ENCODE assay signal across 18 cellular contexts in genomic region chr1:241215203-241215602, GRCh38.
DNase-seq lines count a peak whose midpoint lies in the region; ATAC-seq and TF ChIP-seq lines count a peak whose summit lies in the region.
"Had no signal": no experiment of that assay in that cellular context is flagged by ENCODE, and none has a peak within 500 bp of the region (broad histone marks: within the 10 kb centered on the region; RNA-seq: fewer than 3 reads in every experiment).

No MANE protein-coding gene starts in this region.

- peaks cover 0 to 2% of the 10 kb centered on the region in 2 experiments; a peak in 1 of 4 replicates for H3K4me1 ChIP-seq in SK-N-SH (ENCODE audit: control insufficient read depth in 1 of 2, insufficient read depth in 2 of 2, low read depth in 1 of 2, low read length in 1 of 2)

- no peaks in the 10 kb centered on the region for H3K79me2 ChIP-seq in SK-N-SH (ENCODE audit: insufficient read depth)

- ATAC-seq in HG02970 (IDR thresholded peaks at IDR 0.05; ENCODE audit: low FRiP score, unreplicated experiment) = no peak
- ATAC-seq: GM12878, Panc1, SK-N-SH treated with all-trans-retinoic acid at 6 μM for 48 hours had no signal

- H3K36me3 Mint-ChIP-seq in osteocyte (ENCODE audit: unreplicated experiment) = peaks cover 4% of the 10 kb centered on the region
- no peaks in the 10 kb centered on the region for H3K36me3 Mint-ChIP-seq in activated naive CD4-positive, alpha-beta T cell treated with anti-CD3 and anti-CD28 coated beads, Interleukin-2, amount 10 ng/mL, durations not matched to agents 7 days and 5 days

- peak overlapping the region; percentile 43 for H3K27ac Mint-ChIP-seq in osteocyte (ENCODE audit: unreplicated experiment)
- no peak overlapping the region for H3K27ac Mint-ChIP-seq in activated naive CD4-positive, alpha-beta T cell treated with anti-CD3 and anti-CD28 coated beads, Interleukin-2, amount 10 ng/mL, durations not matched to agents 7 days and 5 days

- peak; percentile 17 for DNase-seq in HT1080 (ENCODE audit: low read depth)
- peak; percentile 10 to 29 for DNase-seq in foreskin fibroblast
- DNase-seq in osteocyte (ENCODE audit: extremely low spot score, unreplicated experiment) = no peak
- DNase-seq in activated naive CD4-positive, alpha-beta T cell treated with anti-CD3 and anti-CD28 coated beads, Interleukin-2, amount 10 ng/mL, durations not matched to agents 7 days and 5 days = no peak
- no peak for DNase-seq in MG63
- no peak for DNase-seq in SK-N-SH
- DNase-seq: DMS79 treated with DMSO at 0.1 percent for 48 hours, GDM1, NCI-H1417 treated with DMSO at 0.1 percent for 48 hours, NCI-H1930, NCI-H2171, NCI-H510A, SHP77 had no signal

- H3K4me3 Mint-ChIP-seq in osteocyte (ENCODE audit: unreplicated experiment) = no peak overlapping the region
- H3K4me3 Mint-ChIP-seq in activated naive CD4-positive, alpha-beta T cell treated with anti-CD3 and anti-CD28 coated beads, Interleukin-2, amount 10 ng/mL, durations not matched to agents 7 days and 5 days = no peak overlapping the region

- no peaks in the 10 kb centered on the region for H4K20me1 ChIP-seq in SK-N-SH (ENCODE audit: insufficient read depth)

- peaks cover 5% of the 10 kb centered on the region for H3K9me3 Mint-ChIP-seq in osteocyte (ENCODE audit: unreplicated experiment)
- peaks cover 2% of the 10 kb centered on the region for H3K9me3 Mint-ChIP-seq in activated naive CD4-positive, alpha-beta T cell treated with anti-CD3 and anti-CD28 coated beads, Interleukin-2, amount 10 ng/mL, durations not matched to agents 7 days and 5 days

- H3K9me2 ChIP-seq in SK-N-SH = no peaks in the 10 kb centered on the region

- peaks cover 17% of the 10 kb centered on the region for H3K4me1 Mint-ChIP-seq in osteocyte (ENCODE audit: unreplicated experiment)
- H3K4me1 Mint-ChIP-seq in activated naive CD4-positive, alpha-beta T cell treated with anti-CD3 and anti-CD28 coated beads, Interleukin-2, amount 10 ng/mL, durations not matched to agents 7 days and 5 days = no peaks in the 10 kb centered on the region

- H3K27me3 ChIP-seq in MG63 = no peaks in the 10 kb centered on the region
- H3K27me3 ChIP-seq in SK-N-SH (ENCODE audit: insufficient read depth) = no peaks in the 10 kb centered on the region

- H3K36me3 ChIP-seq in MG63 (no peaks in the 10 kb centered on the region), SK-N-SH (replicated peaks in 1 of 2; ENCODE audit: control insufficient read depth in 1 of 2, insufficient read depth in 2 of 2, low read length in 1 of 2) (no peaks in the 10 kb centered on the region)

- no peak overlapping the region for H3K4me2 ChIP-seq in SK-N-SH

- no peak for TF ChIP-seq CTCF in foreskin fibroblast (IDR thresholded peaks at IDR 0.05; ENCODE audit: low read depth, low read length)
- no peak for TF ChIP-seq CTCF in osteocyte (IDR thresholded peaks at IDR 0.05)
- TF ChIP-seq CTCF in SK-N-SH (IDR thresholded peaks at IDR 0.05) = no peak

- WGBS in SK-N-SH (ENCODE audit: low lambda C conversion rate) = 47% methylated on average over 4 of the region's 4 CpGs

- CTCF ChIA-PET in activated naive CD4-positive, alpha-beta T cell treated with anti-CD3 and anti-CD28 coated beads, Interleukin-2, amount 10 ng/mL, durations not matched to agents 7 days and 5 days (lab: Charles Lee) = no interaction called here
- CTCF ChIA-PET in SK-N-SH (lab: Yijun Ruan, JAX) = no interaction called here

- TF ChIP-seq RAD21 in SK-N-SH (IDR thresholded peaks at IDR 0.05; ENCODE audit: low read length) = no peak

- POLR2A ChIA-PET in SK-N-SH (lab: Yijun Ruan, JAX) = no interaction called here

- H3K27ac ChIP-seq in SK-N-SH (ENCODE audit: low read depth in 2 of 2, low read length in 1 of 2) = no peak overlapping the region
- H3K27ac ChIP-seq: HL-60 had no signal

- no peak for TF ChIP-seq EP300 in SK-N-SH (IDR thresholded peaks at IDR 0.05; ENCODE audit: borderline replicate concordance in 1 of 2, low read depth in 1 of 2, low read length in 1 of 2)

- no peaks in the 10 kb centered on the region for H3F3A ChIP-seq in SK-N-SH (replicated peaks; ENCODE audit: insufficient read depth)

- H3K9me3 ChIP-seq in MG63 = peaks cover 3% of the 10 kb centered on the region; the same call in 1 of the 2 replicates
- no peaks in the 10 kb centered on the region for H3K9me3 ChIP-seq in SK-N-SH

- no peaks in the 10 kb centered on the region for H3K27me3 Mint-ChIP-seq in osteocyte (ENCODE audit: unreplicated experiment)
- H3K27me3 Mint-ChIP-seq in activated naive CD4-positive, alpha-beta T cell treated with anti-CD3 and anti-CD28 coated beads, Interleukin-2, amount 10 ng/mL, durations not matched to agents 7 days and 5 days = no peaks in the 10 kb centered on the region

- H3K4me3 ChIP-seq in foreskin fibroblast (ENCODE audit: low read depth in 1 of 2, low read length in 2 of 2) = no peak overlapping the region
- no peak overlapping the region for H3K4me3 ChIP-seq in MG63
- no peak overlapping the region for H3K4me3 ChIP-seq in SK-N-SH (ENCODE audit: low read depth in 2 of 2, low read length in 1 of 2)
- H3K4me3 ChIP-seq: GM12878 had no signal

- no peak overlapping the region for H2AFZ ChIP-seq in SK-N-SH (ENCODE audit: low read depth)

- no peak overlapping the region for H3K9ac ChIP-seq in SK-N-SH

TF ChIP-seq in SK-N-SH, 30 proteins besides CTCF, POLR2A, EP300 and RAD21:
- TF ChIP-seq IRF3 (IDR thresholded peaks at IDR 0.05; ENCODE audit: low read depth, low read length) (no peak), NFIC (IDR thresholded peaks at IDR 0.05; ENCODE audit: borderline replicate concordance) (no peak), SMC3 (IDR thresholded peaks at IDR 0.05; ENCODE audit: low read depth, low read length) (no peak), GABPA (IDR thresholded peaks at IDR 0.05; ENCODE audit: low read depth) (no peak), MXI1 (IDR thresholded peaks at IDR 0.05; ENCODE audit: low read depth, low read length) (no peak)

Comparison
In these comparisons a context has a peak if more than half of its experiments do, and no peak if none do; other contexts are left out.
1. DNase-seq: peak in HT1080 (single experiment) and foreskin fibroblast (2 of 2); none in osteocyte (single experiment), activated naive CD4-positive, alpha-beta T cell treated with anti-CD3 and anti-CD28 coated beads, Interleukin-2, amount 10 ng/mL, durations not matched to agents 7 days and 5 days (single experiment), MG63 (single experiment) and SK-N-SH (single experiment).